In the genomic region with DNA sequence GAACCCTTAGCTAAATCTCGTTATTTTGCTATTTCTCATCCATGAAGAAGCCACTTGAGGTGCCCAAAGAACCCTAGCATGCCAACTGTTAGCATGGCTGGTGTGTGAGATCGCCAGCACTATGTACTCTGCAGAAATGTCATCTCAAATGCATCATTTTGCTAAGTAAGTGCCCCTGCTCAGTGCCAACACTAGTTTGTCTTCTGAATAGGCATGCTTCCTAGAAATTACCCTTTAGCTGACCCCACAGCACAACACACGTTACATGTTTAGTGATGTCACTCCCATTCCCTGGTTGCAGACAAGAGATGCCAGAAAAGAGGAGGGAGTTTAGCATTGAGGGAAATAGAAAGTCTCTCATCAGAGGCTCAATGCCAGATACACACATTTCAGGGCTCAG, we compare ENCODE assay signal across 33 cellular contexts.
"Had no signal": no experiment of that assay in that cellular context is flagged by ENCODE, and none has a peak within 500 bp of the region (broad histone marks: within the 10 kb centered on the region; RNA-seq: fewer than 3 reads in every experiment).

No MANE protein-coding gene starts in this region.

- H3K9me3 Mint-ChIP-seq: activated B cell treated with CpG ODN at 0.5 μM for 24 hours; activated CD8-positive, alpha-beta T cell treated with anti-CD3 and anti-CD28 coated beads for 36 hours; activated T-cell treated with anti-CD3 and anti-CD28 coated beads, Interleukin-2, amount 50 U/mL, for 4 hours; activated T-helper 17 cell treated with anti-CD3 and anti-CD28 coated beads, Interleukin-2, amount 50 U/mL, for 72 hours; dendritic cell treated with granulocyte-macrophage colony-stimulating factor and Interleukin-4, amounts not matched to agents 40 ng/mL and 50 ng/mL, for 4 days; endodermal cell; T-helper 2 cell treated with Interferon-gamma antibody and Interleukin-4, amounts not matched to agents 5 μg/mL and 100 μg/mL, for 36 hours had no signal

- ATAC-seq: activated CD4-positive, CD25-positive, alpha-beta regulatory T cell treated with anti-CD3 and anti-CD28 coated beads, Interleukin-2, amount 50 U/mL, for 24 hours; activated CD8-positive, alpha-beta T cell treated with anti-CD3 and anti-CD28 coated beads for 36 hours; activated T-cell treated with anti-CD3 and anti-CD28 coated beads, Interleukin-2, amount 50 U/mL, for 4 hours; activated T-helper 17 cell treated with anti-CD3 and anti-CD28 coated beads, Interleukin-2, amount 50 U/mL, for 72 hours; body of pancreas; esophagus mucosa; T-helper 17 cell had no signal

- H3K4me3 ChIP-seq: adrenal gland, body of pancreas, cardiac muscle cell, coronary artery, dorsolateral prefrontal cortex had no signal

- DNase-seq: activated B cell treated with CpG ODN at 0.5 μM for 24 hours; activated CD4-positive, alpha-beta T cell treated with anti-CD3 and anti-CD28 coated beads for 48 hours; activated CD4-positive, alpha-beta T cell treated with anti-CD3 and anti-CD28 coated beads, Interleukin-2, amount 50 U/mL, for 1 hour; activated CD4-positive, alpha-beta T cell treated with anti-CD3 and anti-CD28 coated beads, Interleukin-2, amount 50 U/mL, for 48 hours; activated CD8-positive, alpha-beta memory T cell treated with anti-CD3 and anti-CD28 coated beads for 24 hours; activated CD8-positive, alpha-beta T cell treated with anti-CD3 and anti-CD28 coated beads for 36 hours; activated effector memory CD4-positive, alpha-beta T cell treated with Interleukin-2 at 50 U/mL for 16 hours; activated gamma-delta T cell treated with Interleukin-2 at 50 U/mL for 16 hours; activated naive CD4-positive, alpha-beta T cell treated with anti-CD3 and anti-CD28 coated beads, Interleukin-2, amount 50 U/mL, for 16 hours; activated naive CD4-positive, alpha-beta T cell treated with Interleukin-2 at 50 U/mL for 16 hours; activated T-cell treated with anti-CD3 and anti-CD28 coated beads, Interleukin-2, amount 50 U/mL, for 4 hours; adrenal gland; amygdala; aorta; body of pancreas; central memory CD4-positive, alpha-beta T cell; dorsolateral prefrontal cortex; effector memory CD4-positive, alpha-beta T cell; endodermal cell; foreskin fibroblast; head of caudate nucleus; T-helper 1 cell; T-helper 17 cell; T1000; WERI-Rb-1 had no signal

- H3K27me3 ChIP-seq: adrenal gland, body of pancreas, cardiac muscle cell, dorsolateral prefrontal cortex had no signal

- H3K4me1 ChIP-seq: adrenal gland, body of pancreas had no signal

- H3K4me3 Mint-ChIP-seq: activated B cell treated with CpG ODN at 0.5 μM for 24 hours; activated CD8-positive, alpha-beta T cell treated with anti-CD3 and anti-CD28 coated beads for 36 hours; activated naive CD8-positive, alpha-beta T cell; activated T-cell treated with anti-CD3 and anti-CD28 coated beads, Interleukin-2, amount 50 U/mL, for 4 hours; activated T-helper 17 cell treated with anti-CD3 and anti-CD28 coated beads, Interleukin-2, amount 50 U/mL, for 72 hours; dendritic cell treated with granulocyte-macrophage colony-stimulating factor and Interleukin-4, amounts not matched to agents 40 ng/mL and 50 ng/mL, for 4 days; endodermal cell; T-helper 17 cell; T-helper 2 cell treated with Interferon-gamma antibody and Interleukin-4, amounts not matched to agents 5 μg/mL and 100 μg/mL, for 36 hours had no signal

- H3K27ac Mint-ChIP-seq: activated B cell treated with CpG ODN at 0.5 μM for 24 hours; activated CD8-positive, alpha-beta T cell treated with anti-CD3 and anti-CD28 coated beads for 36 hours; activated naive CD8-positive, alpha-beta T cell; activated T-helper 17 cell treated with anti-CD3 and anti-CD28 coated beads, Interleukin-2, amount 50 U/mL, for 72 hours; dendritic cell treated with granulocyte-macrophage colony-stimulating factor and Interleukin-4, amounts not matched to agents 40 ng/mL and 50 ng/mL, for 4 days; endodermal cell; T-helper 17 cell; T-helper 2 cell treated with Interferon-gamma antibody and Interleukin-4, amounts not matched to agents 5 μg/mL and 100 μg/mL, for 36 hours had no signal

- H3K4me1 Mint-ChIP-seq: activated B cell treated with CpG ODN at 0.5 μM for 24 hours; activated T-helper 17 cell treated with anti-CD3 and anti-CD28 coated beads, Interleukin-2, amount 50 U/mL, for 72 hours; endodermal cell had no signal

- H3K9me3 ChIP-seq: adrenal gland, body of pancreas had no signal

- H3K36me3 ChIP-seq: adrenal gland, cardiac muscle cell, WERI-Rb-1 had no signal

- H3K36me3 Mint-ChIP-seq: activated naive CD8-positive, alpha-beta T cell had no signal

- H3K27ac ChIP-seq: adrenal gland, body of pancreas, cardiac muscle cell, coronary artery, dorsolateral prefrontal cortex, WERI-Rb-1 had no signal
